ENCODE assay signal across 8 cellular contexts in the genomic region with DNA sequence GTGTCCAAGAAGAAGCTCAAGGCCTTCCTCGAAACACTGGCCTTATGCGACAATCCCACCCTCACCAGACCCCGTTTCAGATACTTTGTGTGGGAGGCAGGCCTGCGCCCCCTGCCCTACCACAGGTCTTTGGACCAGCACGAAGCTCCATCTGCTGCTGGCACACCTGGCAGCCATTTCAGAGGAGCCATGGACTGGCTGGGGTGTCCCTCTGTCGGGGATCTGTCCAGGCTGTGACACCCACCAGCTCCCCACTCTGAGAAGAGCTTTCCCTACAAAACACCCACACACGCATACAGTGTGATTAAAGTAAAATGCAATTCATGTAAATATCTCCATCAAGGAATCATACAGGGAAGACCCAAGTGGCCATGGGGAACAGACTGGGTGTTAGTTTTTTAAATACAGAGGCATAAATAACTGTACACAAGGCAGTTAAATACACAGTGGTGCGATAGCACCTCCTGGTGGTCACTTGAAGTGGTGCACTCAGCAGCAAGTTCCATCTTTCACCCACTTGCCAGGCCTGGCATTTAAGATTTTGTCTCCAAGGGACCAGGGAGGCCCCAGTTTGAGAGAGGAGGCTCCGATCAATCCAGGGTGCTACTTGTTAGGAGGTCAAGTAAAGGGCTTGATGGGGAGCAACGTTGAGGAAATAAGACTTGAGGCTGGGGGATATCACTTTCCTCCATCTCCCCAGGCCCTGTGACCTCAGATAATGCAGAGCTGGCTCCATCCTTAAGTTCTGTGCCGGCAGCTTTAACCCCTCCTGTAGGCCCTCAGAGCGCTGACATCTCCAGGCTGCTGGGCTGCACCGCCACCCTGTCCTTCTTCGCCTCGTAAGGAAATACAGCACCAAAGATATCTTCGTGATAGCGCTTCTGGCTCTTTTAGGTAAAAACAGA. TPM values are rescaled to one million over a fixed set of nuclear protein-coding genes. Genes with fewer than 3 reads are reported as not detected.
DNase-seq lines count a peak whose midpoint lies in the region; ATAC-seq and TF ChIP-seq lines count a peak whose summit lies in the region.

No MANE protein-coding gene starts in this region.

- H3K27me3 ChIP-seq in OCI-LY3 (ENCODE audit: low read depth, low read length): no peaks in the 10 kb centered on the region

- H3K9me3 ChIP-seq in OCI-LY3 (ENCODE audit: insufficient read depth, low read length): no peaks in the 10 kb centered on the region

- no peaks in the 10 kb centered on the region for H3K27me3 Mint-ChIP-seq in activated T-helper 2 cell treated with anti-CD3 and anti-CD28 coated beads, Interferon-gamma antibody, Interleukin-2, Interleukin-4, amounts not matched to agents 10 μg/mL and 5 μg/mL and 100 μg/mL, durations not matched to agents 14 hours and 24 hours and 36 hours (ENCODE audit: low read depth)

- intact Hi-C loops in activated T-helper 2 cell treated with anti-CD3 and anti-CD28 coated beads, Interferon-gamma antibody, Interleukin-2, Interleukin-4, amounts not matched to agents 10 μg/mL and 5 μg/mL and 100 μg/mL, durations not matched to agents 14 hours and 24 hours and 36 hours (cut with micrococcal nuclease): loop anchor here (1.0 to 5.0 kb wide), 2 partner anchors 51 to 102 kb away; no protein-coding TSS in a partner anchor
- intact Hi-C loops in sciatic nerve (cut with DNase I): loop anchor here (10.0 kb wide), 1 partner anchor 152 kb away; no protein-coding TSS in a partner anchor

- no peak overlapping the region for H3K27ac ChIP-seq in OCI-LY3 (ENCODE audit: low read length)

- TF ChIP-seq CTCF in OCI-LY3 (IDR thresholded peaks at IDR 0.05; ENCODE audit: low read depth, low read length): peak; percentile 79
- peak; percentile 83 for TF ChIP-seq CTCF in retinal pigment epithelial cell (conservative IDR thresholded peaks at IDR 0.05; ENCODE audit: low read depth, low read length)

- H3K4me3 ChIP-seq in OCI-LY3 (ENCODE audit: low read length) (no peak overlapping the region), retinal pigment epithelial cell (ENCODE audit: low read length) (no peak overlapping the region)

- H3K9ac ChIP-seq in OCI-LY3 (ENCODE audit: low read length): no peak overlapping the region

- H3K4me1 ChIP-seq in OCI-LY3 (ENCODE audit: low read length): no peaks in the 10 kb centered on the region

- no peak overlapping the region for H3K27ac Mint-ChIP-seq in activated T-helper 2 cell treated with anti-CD3 and anti-CD28 coated beads, Interferon-gamma antibody, Interleukin-2, Interleukin-4, amounts not matched to agents 10 μg/mL and 5 μg/mL and 100 μg/mL, durations not matched to agents 14 hours and 24 hours and 36 hours

- no peaks in the 10 kb centered on the region for H3K36me3 ChIP-seq in OCI-LY3 (replicated peaks; ENCODE audit: low read depth, low read length)

- no peak overlapping the region for H3K4me2 ChIP-seq in OCI-LY3 (ENCODE audit: low read length)

- no peak overlapping the region for H3K4me3 Mint-ChIP-seq in activated T-helper 2 cell treated with anti-CD3 and anti-CD28 coated beads, Interferon-gamma antibody, Interleukin-2, Interleukin-4, amounts not matched to agents 10 μg/mL and 5 μg/mL and 100 μg/mL, durations not matched to agents 14 hours and 24 hours and 36 hours (ENCODE audit: low read depth)

- H3K36me3 Mint-ChIP-seq in activated T-helper 2 cell treated with anti-CD3 and anti-CD28 coated beads, Interferon-gamma antibody, Interleukin-2, Interleukin-4, amounts not matched to agents 10 μg/mL and 5 μg/mL and 100 μg/mL, durations not matched to agents 14 hours and 24 hours and 36 hours (ENCODE audit: low read depth): no peaks in the 10 kb centered on the region

- DNase-seq in A172 (ENCODE audit: low spot score) (peak; percentile 59), GDM1 (lab: John Stamatoyannopoulos, UW) (peak; percentile 8), globus pallidus (ENCODE audit: low spot score) (peak; percentile 25), retinal pigment epithelial cell (ENCODE audit: low read depth) (no peak), 8988T (no peak), sciatic nerve (ENCODE audit: low spot score) (no peak)
- peak; percentile 34 for DNase-seq in activated T-helper 2 cell treated with anti-CD3 and anti-CD28 coated beads, Interferon-gamma antibody, Interleukin-2, Interleukin-4, amounts not matched to agents 10 μg/mL and 5 μg/mL and 100 μg/mL, durations not matched to agents 14 hours and 24 hours and 36 hours (ENCODE audit: low spot score)

- ATAC-seq in sciatic nerve: no peak

- H2AFZ ChIP-seq in OCI-LY3 (ENCODE audit: low read depth, low read length): no peak overlapping the region

- no peaks in the 10 kb centered on the region for H4K20me1 ChIP-seq in OCI-LY3 (ENCODE audit: insufficient read depth, low read length)

- H3K4me1 Mint-ChIP-seq in activated T-helper 2 cell treated with anti-CD3 and anti-CD28 coated beads, Interferon-gamma antibody, Interleukin-2, Interleukin-4, amounts not matched to agents 10 μg/mL and 5 μg/mL and 100 μg/mL, durations not matched to agents 14 hours and 24 hours and 36 hours (ENCODE audit: low read depth): no peaks in the 10 kb centered on the region

- H3K9me3 Mint-ChIP-seq in activated T-helper 2 cell treated with anti-CD3 and anti-CD28 coated beads, Interferon-gamma antibody, Interleukin-2, Interleukin-4, amounts not matched to agents 10 μg/mL and 5 μg/mL and 100 μg/mL, durations not matched to agents 14 hours and 24 hours and 36 hours: no peaks in the 10 kb centered on the region

- no peaks in the 10 kb centered on the region for H3K79me2 ChIP-seq in OCI-LY3 (ENCODE audit: low read length)

RNA-seq across cellular contexts. Expression of gene NOS2, which starts 43.6 kb away (rescaled TPM):
- 0.12 TPM in 1 of 2 replicates, not detected in the other for total RNA-seq in A172 (2014; rRNA removed; shearing (Covaris generic))
- 0.07 TPM in 1 of 2 replicates, not detected in the other for total RNA-seq in activated T-helper 2 cell treated with anti-CD3 and anti-CD28 coated beads, Interferon-gamma antibody, Interleukin-2, Interleukin-4, amounts not matched to agents 10 μg/mL and 5 μg/mL and 100 μg/mL, durations not matched to agents 14 hours and 24 hours and 36 hours
- 1.6 TPM for total RNA-seq in sciatic nerve

Comparison
In these comparisons a context has a peak if more than half of its experiments do, and no peak if none do; other contexts are left out.
1. DNase-seq: peak in A172 (single experiment), GDM1 (single experiment), activated T-helper 2 cell treated with anti-CD3 and anti-CD28 coated beads, Interferon-gamma antibody, Interleukin-2, Interleukin-4, amounts not matched to agents 10 μg/mL and 5 μg/mL and 100 μg/mL, durations not matched to agents 14 hours and 24 hours and 36 hours (single experiment) and globus pallidus (single experiment); none in retinal pigment epithelial cell (single experiment), 8988T (single experiment) and sciatic nerve (single experiment).